In the genomic region with DNA sequence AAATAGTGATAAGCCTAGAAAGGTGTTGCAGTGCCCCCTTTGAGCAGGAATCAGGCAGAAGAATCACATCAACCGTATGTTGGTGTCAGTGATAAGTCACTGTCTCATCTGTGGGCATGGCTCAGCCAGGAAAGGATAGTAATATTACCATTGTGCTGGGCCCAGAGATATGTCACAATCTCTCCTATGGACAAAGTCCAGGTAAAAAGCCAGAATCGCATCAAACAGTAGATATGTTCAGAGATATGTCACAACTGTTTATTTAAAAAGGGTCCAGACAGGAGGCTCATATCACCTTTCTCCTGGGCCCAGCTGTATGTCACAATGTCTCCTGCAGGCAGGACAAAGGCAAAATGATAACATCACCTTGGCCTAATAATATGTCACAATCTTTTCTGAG, we compare ENCODE assay signal across 22 cellular contexts.
"Had no signal": no experiment of that assay in that cellular context is flagged by ENCODE, and none has a peak within 500 bp of the region (broad histone marks: within the 10 kb centered on the region; RNA-seq: fewer than 3 reads in every experiment).

No MANE protein-coding gene starts in this region.

- DNase-seq: activated B cell treated with CpG ODN at 0.5 μM for 24 hours; activated CD8-positive, alpha-beta memory T cell treated with anti-CD3 and anti-CD28 coated beads, Interleukin-2, amount 50 U/mL, for 48 hours; activated gamma-delta T cell treated with Interleukin-2 at 50 U/mL for 16 hours; activated T-cell treated with anti-CD3 and anti-CD28 coated beads, Interleukin-2, amount 50 U/mL, for 24 hours; brain microvascular endothelial cell; IMR-90; Kasumi-1; KBM-7; NCI-H1105 treated with DMSO at 0.1 percent for 48 hours; NCI-H1436 treated with DMSO at 0.1 percent for 48 hours; NCI-H187; NCI-H2081; NCI-H510A treated with DMSO at 0.1 percent for 48 hours; NCI-H69; Peyer's patch; Right ventricle myocardium superior; SJCRH30; SK-N-SH had no signal

- H3K9me3 Mint-ChIP-seq: activated B cell treated with CpG ODN at 0.5 μM for 24 hours; activated T-cell treated with anti-CD3 and anti-CD28 coated beads, Interleukin-2, amount 50 U/mL, for 24 hours; activated T-helper 17 cell treated with anti-CD3 and anti-CD28 coated beads, Interleukin-2, amount 50 U/mL, for 72 hours had no signal

- H3K9me3 ChIP-seq: Peyer's patch, SJCRH30, SK-N-SH had no signal

- H3K36me3 ChIP-seq: brain microvascular endothelial cell, cardiac muscle cell, Peyer's patch, SJCRH30 had no signal

- H3K27me3 ChIP-seq: brain microvascular endothelial cell, cardiac muscle cell, Peyer's patch, SJCRH30 had no signal

- H3K4me1 ChIP-seq: Peyer's patch, SJCRH30 had no signal

- H3K4me2 ChIP-seq: SK-N-SH had no signal

- H3K27ac Mint-ChIP-seq: activated B cell treated with CpG ODN at 0.5 μM for 24 hours; activated CD8-positive, alpha-beta T cell treated with anti-CD3 and anti-CD28 coated beads, Interleukin-2, amount 10 ng/mL, durations not matched to agents 7 days and 5 days; activated T-cell treated with anti-CD3 and anti-CD28 coated beads, Interleukin-2, amount 50 U/mL, for 24 hours; activated T-helper 17 cell treated with anti-CD3 and anti-CD28 coated beads, Interleukin-2, amount 50 U/mL, for 72 hours had no signal

- H3K4me3 Mint-ChIP-seq: activated B cell treated with CpG ODN at 0.5 μM for 24 hours; activated CD8-positive, alpha-beta T cell treated with anti-CD3 and anti-CD28 coated beads, Interleukin-2, amount 10 ng/mL, durations not matched to agents 7 days and 5 days; activated T-cell treated with anti-CD3 and anti-CD28 coated beads, Interleukin-2, amount 50 U/mL, for 24 hours; activated T-helper 17 cell treated with anti-CD3 and anti-CD28 coated beads, Interleukin-2, amount 50 U/mL, for 72 hours had no signal

- H3K4me3 ChIP-seq: cardiac muscle cell, Peyer's patch, SJCRH30 had no signal

- H3K27ac ChIP-seq: brain microvascular endothelial cell, cardiac muscle cell, Peyer's patch, RWPE1, SJCRH30 had no signal

- H3K27me3 Mint-ChIP-seq: activated B cell treated with CpG ODN at 0.5 μM for 24 hours; activated T-cell treated with anti-CD3 and anti-CD28 coated beads, Interleukin-2, amount 50 U/mL, for 24 hours; activated T-helper 17 cell treated with anti-CD3 and anti-CD28 coated beads, Interleukin-2, amount 50 U/mL, for 72 hours had no signal

- H3K9ac ChIP-seq: SK-N-SH had no signal
